ENCODE assay signal across 23 cellular contexts in the genomic region with DNA sequence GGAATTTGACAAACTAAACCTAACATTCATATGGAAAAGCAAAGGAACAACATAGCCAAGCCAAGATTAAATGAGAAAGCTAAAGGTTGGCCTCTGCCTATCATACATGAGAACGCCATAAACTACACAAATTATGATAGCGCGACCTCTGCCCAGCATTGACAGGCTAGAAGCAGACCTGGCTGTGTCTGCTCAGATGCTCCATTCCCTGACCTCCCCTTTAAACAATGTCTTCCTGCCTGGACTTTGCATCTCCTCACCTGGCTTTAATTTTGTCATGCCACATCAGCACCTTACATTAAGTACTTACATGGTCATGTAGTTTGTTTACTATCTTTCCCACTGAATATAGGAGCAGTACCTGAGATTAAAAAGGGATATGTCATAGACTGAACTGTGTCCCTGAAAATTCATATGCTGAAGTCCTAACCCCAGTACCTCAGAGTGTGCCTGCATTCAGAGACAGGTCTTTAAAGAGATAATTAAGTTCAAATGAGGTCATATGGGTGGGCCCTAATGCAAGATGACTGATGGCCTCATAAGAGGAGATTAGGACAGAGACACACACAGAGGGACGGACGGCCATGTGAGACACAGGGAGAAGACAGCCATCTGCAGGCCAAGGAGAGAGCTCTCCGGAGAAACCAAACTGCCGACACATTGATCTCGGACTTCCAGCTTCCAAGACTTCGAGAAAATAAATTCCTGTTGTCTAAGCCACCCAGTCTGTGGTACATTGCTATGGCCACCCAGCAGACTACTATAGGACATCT.
DNase-seq lines count a peak whose midpoint lies in the region; ATAC-seq and TF ChIP-seq lines count a peak whose summit lies in the region.
"Had no signal": no experiment of that assay in that cellular context is flagged by ENCODE, and none has a peak within 500 bp of the region (broad histone marks: within the 10 kb centered on the region; RNA-seq: fewer than 3 reads in every experiment).

No MANE protein-coding gene starts in this region.

- DNase-seq in NCI-H524 (lab: John Stamatoyannopoulos, UW) (peak; percentile 81 to 92), dorsolateral prefrontal cortex (peak in 4 of 10 donors; percentile 17 to 53 (median 43)), inferior parietal cortex (ENCODE audit: extremely low spot score) (peak; percentile 42), pons (ENCODE audit: low spot score) (peak; percentile 71), lower lobe of right lung (no peak), cardiac septum (ENCODE audit: low spot score) (no peak)
- DNase-seq: activated naive CD4-positive, alpha-beta T cell treated with anti-CD3 and anti-CD28 coated beads, Interleukin-2, amount 10 ng/mL, durations not matched to agents 7 days and 5 days; activated T-cell treated with anti-CD3 and anti-CD28 coated beads, Interleukin-2, amount 50 U/mL, for 72 hours; dermis blood vessel endothelial cell; foreskin fibroblast; kidney glomerular epithelial cell; NCI-H146; NCI-H526; sigmoid colon; T1000 had no signal

- no peaks in the 10 kb centered on the region for H3K36me3 ChIP-seq in lower lobe of right lung
- H3K36me3 ChIP-seq: cardiac muscle cell, sigmoid colon, vagina had no signal

- H3K27ac ChIP-seq in dorsolateral prefrontal cortex (no peak overlapping the region), lower lobe of right lung (no peak overlapping the region)
- H3K27ac ChIP-seq: C4-2B, cardiac muscle cell, KMS-11, sigmoid colon, vagina had no signal

- TF ChIP-seq CTCF in dorsolateral prefrontal cortex (IDR thresholded peaks at IDR 0.05 in 54 of 56, conservative IDR thresholded peaks at IDR 0.05 in 2 of 56; ENCODE audit: low read depth in 1 of 56, partially characterized antibody in 56 of 56), result peak in 41 of 56 donors; percentile 13 to 61 (median 37)
- TF ChIP-seq CTCF in lower lobe of right lung (IDR thresholded peaks at IDR 0.05), result no peak

- H3K4me3 ChIP-seq in dorsolateral prefrontal cortex (no peak overlapping the region), lower lobe of right lung (no peak overlapping the region)
- H3K4me3 ChIP-seq: cardiac muscle cell, sigmoid colon, vagina had no signal

- no peaks in the 10 kb centered on the region for H3K9me3 ChIP-seq in lower lobe of right lung
- H3K9me3 ChIP-seq: sigmoid colon, vagina had no signal

- intact Hi-C loops in dorsolateral prefrontal cortex (cut with DNase I), result no loop called here
- intact Hi-C loops in lower lobe of right lung (cut with DNase I), result no loop called here
- intact Hi-C loops in cardiac septum (cut with DNase I), result no loop called here

- ATAC-seq in lower lobe of right lung (no peak), GM21526 (IDR thresholded peaks at IDR 0.05; ENCODE audit: low FRiP score, unreplicated experiment) (no peak), GM21825 (IDR thresholded peaks at IDR 0.05; ENCODE audit: unreplicated experiment) (no peak)
- ATAC-seq: activated T-cell treated with anti-CD3 and anti-CD28 coated beads, Interleukin-2, amount 50 U/mL, for 72 hours; natural killer cell treated with Interleukin-12 subunit alpha and Interleukin-12 subunit beta and Interleukin-15 and Interleukin-18, amount 100 ng/mL, for 72 hours; Right ventricle myocardium inferior had no signal

- H3K4me1 ChIP-seq in lower lobe of right lung, result no peaks in the 10 kb centered on the region
- H3K4me1 ChIP-seq: sigmoid colon, vagina had no signal

- H3K27me3 ChIP-seq in dorsolateral prefrontal cortex, result no peaks in the 10 kb centered on the region
- no peaks in the 10 kb centered on the region for H3K27me3 ChIP-seq in lower lobe of right lung (ENCODE audit: low read depth)
- H3K27me3 ChIP-seq: cardiac muscle cell, sigmoid colon, vagina had no signal

Comparison
In these comparisons a context has a peak if more than half of its experiments do, and no peak if none do; other contexts are left out.
1. DNase-seq: peak in NCI-H524 (2 of 2), inferior parietal cortex (single experiment) and pons (single experiment); none in lower lobe of right lung (single experiment) and cardiac septum (single experiment).